Comparison of ENCODE assay signal across 32 cellular contexts in genomic region chr22:49458708-49459099, GRCh38.
"Had no signal": no experiment of that assay in that cellular context is flagged by ENCODE, and none has a peak within 500 bp of the region (broad histone marks: within the 10 kb centered on the region; RNA-seq: fewer than 3 reads in every experiment).

No MANE protein-coding gene starts in this region.

- H3K27me3 ChIP-seq: adrenal gland, cardiac muscle cell had no signal

- H3K4me3 ChIP-seq: adrenal gland, body of pancreas, cardiac muscle cell had no signal

- H3K4me1 ChIP-seq: adrenal gland, body of pancreas had no signal

- H3K36me3 ChIP-seq: adrenal gland, cardiac muscle cell had no signal

- H3K9me3 ChIP-seq: adrenal gland, body of pancreas had no signal

- ATAC-seq: activated CD8-positive, alpha-beta T cell treated with anti-CD3 and anti-CD28 coated beads for 36 hours; activated naive CD4-positive, alpha-beta T cell treated with anti-CD3 and anti-CD28 coated beads, Interleukin-2, amount 50 U/mL, for 72 hours; activated T-cell treated with anti-CD3 and anti-CD28 coated beads, Interleukin-2, amount 50 U/mL, for 4 hours; activated T-cell treated with anti-CD3 and anti-CD28 coated beads, Interleukin-2, amount 50 U/mL, for 72 hours; activated T-helper 17 cell treated with anti-CD3 and anti-CD28 coated beads, Interleukin-2, amount 50 U/mL, for 72 hours; body of pancreas had no signal

- DNase-seq: activated B cell treated with CpG ODN at 0.5 μM for 24 hours; activated CD4-positive, alpha-beta memory T cell treated with anti-CD3 and anti-CD28 coated beads for 36 hours; activated CD4-positive, alpha-beta T cell treated with anti-CD3 and anti-CD28 coated beads for 4 hours; activated CD4-positive, alpha-beta T cell treated with anti-CD3 and anti-CD28 coated beads, Interleukin-2, amount 10 ng/mL, durations not matched to agents 24 days and 14 days; activated CD4-positive, alpha-beta T cell treated with anti-CD3 and anti-CD28 coated beads, Interleukin-2, amount 50 U/mL, for 1 hour; activated CD4-positive, alpha-beta T cell treated with anti-CD3 and anti-CD28 coated beads, Interleukin-2, amount 50 U/mL, for 4 hours; activated CD4-positive, CD25-positive, alpha-beta regulatory T cell treated with anti-CD3 and anti-CD28 coated beads, Interleukin-2, amount 50 U/mL, for 72 hours; activated CD8-positive, alpha-beta memory T cell treated with anti-CD3 and anti-CD28 coated beads, Interleukin-2, amount 50 U/mL, for 4 hours; activated CD8-positive, alpha-beta T cell treated with anti-CD3 and anti-CD28 coated beads for 36 hours; activated effector memory CD4-positive, alpha-beta T cell treated with anti-CD3 and anti-CD28 coated beads, Interleukin-2, amount 50 U/mL, for 16 hours; activated gamma-delta T cell treated with Interleukin-2 at 50 U/mL for 16 hours; activated naive CD4-positive, alpha-beta T cell; activated naive CD4-positive, alpha-beta T cell treated with anti-CD3 and anti-CD28 coated beads for 36 hours; activated naive CD4-positive, alpha-beta T cell treated with anti-CD3 and anti-CD28 coated beads, Interleukin-2, amount 50 U/mL, for 16 hours; activated naive CD8-positive, alpha-beta T cell treated with anti-CD3 and anti-CD28 coated beads for 36 hours; activated T-cell treated with anti-CD3 and anti-CD28 coated beads for 4 hours; activated T-cell treated with anti-CD3 and anti-CD28 coated beads, Interleukin-2, amount 50 U/mL, for 1 hour; activated T-cell treated with anti-CD3 and anti-CD28 coated beads, Interleukin-2, amount 50 U/mL, for 4 hours; activated T-cell treated with anti-CD3 and anti-CD28 coated beads, Interleukin-2, amount 50 U/mL, for 72 hours; adrenal gland; amniotic stem cell; body of pancreas; caudate nucleus; cerebellar nuclear complex; T-helper 2 cell; T-helper 9 cell had no signal

- H3K27ac ChIP-seq: adrenal gland, body of pancreas, cardiac muscle cell, VCaP had no signal

- FAIRE-seq: astrocyte, TTC549 had no signal
